ENCODE assay signal across 8 cellular contexts in genomic region chr16:14249291-14250032, GRCh38.
DNase-seq lines count a peak whose midpoint lies in the region; ATAC-seq lines count a peak whose summit lies in the region.

No MANE protein-coding gene starts in this region.

- H3K4me1 Mint-ChIP-seq in memory B cell, result no peaks in the 10 kb centered on the region

- H3K4me3 Mint-ChIP-seq in memory B cell, result no peak overlapping the region

- H3K27ac Mint-ChIP-seq in memory B cell, result no peak overlapping the region

- no peaks in the 10 kb centered on the region for H3K9me3 Mint-ChIP-seq in memory B cell

- no peaks in the 10 kb centered on the region for H3K27me3 Mint-ChIP-seq in memory B cell

- ATAC-seq in memory B cell (ENCODE audit: low read depth) (no peak), GM18517 (IDR thresholded peaks at IDR 0.05; ENCODE audit: unreplicated experiment) (no peak)

- H3K36me3 Mint-ChIP-seq in memory B cell, result peaks cover 24% of the 10 kb centered on the region

- peak; percentile 32 for DNase-seq in SIG-M5 treated with dmso at 0.1 percent for 504 hours (lab: John Stamatoyannopoulos, UW; ENCODE audit: unreplicated experiment)
- no peak for DNase-seq in SIG-M5 (lab: John Stamatoyannopoulos, UW)
- peak; percentile 13 for DNase-seq in NCI-H1092 treated with DMSO at 0.1 percent for 48 hours (lab: John Stamatoyannopoulos, UW)
- DNase-seq in activated CD4-positive, CD25-positive, alpha-beta regulatory T cell treated with anti-CD3 and anti-CD28 coated beads, Interleukin-2, amount 50 U/mL, for 72 hours, result peak; percentile 36
- peak; percentile 58 for DNase-seq in dedifferentiated amniotic fluid mesenchymal stem cell (ENCODE audit: extremely low spot score)
- peak; percentile 46 to 53 for DNase-seq in memory B cell (ENCODE audit: low spot score in 2 of 2)
- DNase-seq in stimulated activated naive CD4-positive, alpha-beta T cell (lab: John Stamatoyannopoulos, UW), result peak; percentile 3 to 70 (median 23)
